Comparison of ENCODE assay signal across 8 cellular contexts in genomic region chr11:67437082-67437821, GRCh38. TPM values are rescaled to one million over a fixed set of nuclear protein-coding genes. Genes with fewer than 3 reads are reported as not detected.
DNase-seq lines count a peak whose midpoint lies in the region; ATAC-seq, FAIRE-seq and TF ChIP-seq lines count a peak whose summit lies in the region.

Gene PTPRCAP, minus strand, starts transcription at chr11:67437682. Its CDS starts 63 bp downstream, at chr11:67437619.

- BruUV-seq in A673 (replicated peaks; lab: Mats Ljungman, UMichigan): no TSS peak

- no peaks in the 10 kb centered on the region for H4K20me1 ChIP-seq in SU-DHL-6 (ENCODE audit: low read depth, low read length)

- intact Hi-C loops in A673 (cut with micrococcal nuclease; ENCODE audit: unreplicated experiment): no loop called here

- H3K9me3 Mint-ChIP-seq in activated naive CD8-positive, alpha-beta T cell treated with anti-CD3 and anti-CD28 coated beads, Interleukin-2, amount 10 ng/mL, durations not matched to agents 7 days and 5 days: no peaks in the 10 kb centered on the region

- CTCF ChIA-PET in A673 (lab: Charles Lee): no interaction called here

- POLR2A ChIA-PET in activated naive CD8-positive, alpha-beta T cell treated with anti-CD3 and anti-CD28 coated beads, Interleukin-2, amount 10 ng/mL, durations not matched to agents 7 days and 5 days (lab: Charles Lee): interaction anchor here (0.6 to 16.3 kb wide), 30 partner anchors 8 to 212 kb away, joined by 3 to 491 read pairs (median 8); partner anchors contain the start of genes AIP, ANKRD13D, CABP4 and CARNS1
- POLR2A ChIA-PET in A673 (lab: Charles Lee; ENCODE audit: low non-redundant PET): no interaction called here

- H3K27me3 ChIP-seq in SU-DHL-6 (ENCODE audit: low read length) (no peaks in the 10 kb centered on the region), small intestine (ENCODE audit: control insufficient read depth in 2 of 2, insufficient read depth in 2 of 2, low read length in 2 of 2) (no peaks in the 10 kb centered on the region), SJCRH30 (no peaks in the 10 kb centered on the region), A673 (replicated peaks; ENCODE audit: insufficient read depth, low read depth, low read length, poor library complexity) (no peaks in the 10 kb centered on the region)

- H3K36me3 Mint-ChIP-seq in activated naive CD8-positive, alpha-beta T cell treated with anti-CD3 and anti-CD28 coated beads, Interleukin-2, amount 10 ng/mL, durations not matched to agents 7 days and 5 days: peaks cover 30% of the 10 kb centered on the region

- no peaks in the 10 kb centered on the region for H3K27me3 Mint-ChIP-seq in activated naive CD8-positive, alpha-beta T cell treated with anti-CD3 and anti-CD28 coated beads, Interleukin-2, amount 10 ng/mL, durations not matched to agents 7 days and 5 days

- H3K4me3 ChIP-seq in SU-DHL-6 (ENCODE audit: insufficient read depth, low read length, poor library complexity, severe bottlenecking) (peak within 1 kb of the TSS; percentile 96), small intestine (ENCODE audit: low read depth in 1 of 2, low read length in 2 of 2) (peak within 1 kb of the TSS; percentile 53 to 58), SJCRH30 (no peak within 1 kb of the TSS), A673 (ENCODE audit: low read depth, low read length, poor library complexity, severe bottlenecking) (no peak within 1 kb of the TSS)

- peaks cover 0 to 3% of the 10 kb centered on the region in 2 donors for H3K4me1 ChIP-seq in small intestine (ENCODE audit: control insufficient read depth in 2 of 2, insufficient read depth in 1 of 2, low read depth in 1 of 2, low read length in 1 of 2)
- H3K4me1 ChIP-seq in SJCRH30: peaks cover 8% of the 10 kb centered on the region; the same call in 1 of the 2 replicates
- no peaks in the 10 kb centered on the region for H3K4me1 ChIP-seq in A673 (ENCODE audit: insufficient read depth, low read length, poor library complexity, severe bottlenecking)

- H3K27ac Mint-ChIP-seq in activated naive CD8-positive, alpha-beta T cell treated with anti-CD3 and anti-CD28 coated beads, Interleukin-2, amount 10 ng/mL, durations not matched to agents 7 days and 5 days: peak within 1 kb of the TSS; percentile 96

- DNase-seq in activated naive CD8-positive, alpha-beta T cell treated with anti-CD3 and anti-CD28 coated beads, Interleukin-2, amount 10 ng/mL, durations not matched to agents 7 days and 5 days: peak; percentile 85
- DNase-seq in small intestine (peak; percentile 53), SJCRH30 (no peak), H4 (ENCODE audit: low spot score) (no peak), A673 (ENCODE audit: low spot score) (no peak)

- peaks cover 40% of the 10 kb centered on the region for H3K4me1 Mint-ChIP-seq in activated naive CD8-positive, alpha-beta T cell treated with anti-CD3 and anti-CD28 coated beads, Interleukin-2, amount 10 ng/mL, durations not matched to agents 7 days and 5 days

- 60 to 79% (median 72%) methylated on average over 19 to 27 of the region's 27 CpGs for WGBS in small intestine, 3 donors

- peak within 1 kb of the TSS; percentile 100 for H3K9ac ChIP-seq in SU-DHL-6 (ENCODE audit: low read length)

- peak within 1 kb of the TSS; percentile 99 for H3K4me2 ChIP-seq in SU-DHL-6 (ENCODE audit: low read depth, low read length, poor library complexity, severe bottlenecking)

- H3K36me3 ChIP-seq in SU-DHL-6 (ENCODE audit: low read length) (no peaks in the 10 kb centered on the region), small intestine (ENCODE audit: control insufficient read depth in 2 of 2, insufficient read depth in 2 of 2, low read length in 2 of 2) (peaks cover 2 to 11% of the 10 kb centered on the region in 2 donors), SJCRH30 (0 out of 2 replicates have a peak, but pooled peaks cover 5% of the 10 kb centered on the region), A673 (ENCODE audit: insufficient read depth, low read length, poor library complexity, severe bottlenecking) (peaks cover 39% of the 10 kb centered on the region)

- H3K9me3 ChIP-seq in SU-DHL-6 (ENCODE audit: insufficient read depth, low read length): no peaks in the 10 kb centered on the region
- no peaks in the 10 kb centered on the region for H3K9me3 ChIP-seq in small intestine (ENCODE audit: control insufficient read depth, low read depth)
- no peaks in the 10 kb centered on the region for H3K9me3 ChIP-seq in SJCRH30 (replicated peaks)
- no peaks in the 10 kb centered on the region for H3K9me3 ChIP-seq in A673 (ENCODE audit: low read depth, low read length, poor library complexity, severe bottlenecking)

- peak; percentile 97 for TF ChIP-seq POLR2A in GM18505 (IDR thresholded peaks at IDR 0.05; ENCODE audit: borderline replicate concordance, extremely low read depth, insufficient read depth, insufficient read length)

- TF ChIP-seq CTCF in SU-DHL-6 (IDR thresholded peaks at IDR 0.05; ENCODE audit: insufficient read depth, low read length, poor library complexity, severe bottlenecking): no peak
- no peak for TF ChIP-seq CTCF in A673 (conservative IDR thresholded peaks at IDR 0.05; ENCODE audit: low read depth, low read length)

- FAIRE-seq in small intestine (lab: Jason Lieb, UNC): no peak

- no peak within 1 kb of the TSS for H2AFZ ChIP-seq in SU-DHL-6 (ENCODE audit: low read depth, low read length, severe bottlenecking)

- peak within 1 kb of the TSS; percentile 100 for H3K27ac ChIP-seq in SU-DHL-6 (ENCODE audit: low read depth, low read length)
- H3K27ac ChIP-seq in small intestine (ENCODE audit: low read depth in 1 of 2, low read length in 1 of 2): peak within 1 kb of the TSS; percentile 73 to 87
- H3K27ac ChIP-seq in SJCRH30: no peak within 1 kb of the TSS
- H3K27ac ChIP-seq in A673 (ENCODE audit: low read depth, low read length, poor library complexity, severe bottlenecking): no peak within 1 kb of the TSS

- peaks cover 24% of the 10 kb centered on the region; the same call in 1 of the 2 replicates for H3K79me2 ChIP-seq in SU-DHL-6 (ENCODE audit: insufficient read depth, low read length)

- peaks cover 82% of the 10 kb centered on the region for H3F3A ChIP-seq in SU-DHL-6 (ENCODE audit: insufficient read depth)

- H3K4me3 Mint-ChIP-seq in activated naive CD8-positive, alpha-beta T cell treated with anti-CD3 and anti-CD28 coated beads, Interleukin-2, amount 10 ng/mL, durations not matched to agents 7 days and 5 days: peak within 1 kb of the TSS; percentile 98

- H3K9me2 ChIP-seq in SU-DHL-6 (replicated peaks; ENCODE audit: insufficient read depth, low read length): no peaks in the 10 kb centered on the region

- ATAC-seq in GM18505 (IDR thresholded peaks at IDR 0.05; ENCODE audit: unreplicated experiment): no peak
- peak; percentile 46 for ATAC-seq in activated naive CD8-positive, alpha-beta T cell treated with anti-CD3 and anti-CD28 coated beads, Interleukin-2, amount 10 ng/mL, durations not matched to agents 7 days and 5 days (ENCODE audit: low read depth)
- ATAC-seq in HG03439 (IDR thresholded peaks at IDR 0.05; ENCODE audit: unreplicated experiment): no peak

RNA-seq across cellular contexts. Expression of gene PTPRCAP, which starts in this region (rescaled TPM):
- 100 to 1,000 TPM; 351 to 371 TPM for total RNA-seq in activated naive CD8-positive, alpha-beta T cell treated with anti-CD3 and anti-CD28 coated beads, Interleukin-2, amount 10 ng/mL, durations not matched to agents 7 days and 5 days
- polyA plus RNA-seq in small intestine: 10 to 100 TPM; 14.1 to 34.6 (median 17.7) TPM
- 1.1 TPM in 1 of 2 replicates, not detected in the other for total RNA-seq in SJCRH30 (2014; rRNA removed; shearing (Covaris generic))
- 0.41 and 4.0 TPM in 2 replicates for total RNA-seq in H4 (2014; rRNA removed; shearing (Covaris generic))
- 0.56 and 1.3 TPM in 2 replicates for total RNA-seq in A673 (2021)

Comparison
In these comparisons a context has a peak if more than half of its experiments do, and no peak if none do; other contexts are left out.
1. RNA of gene PTPRCAP (total RNA-seq): 351 to 371 TPM in activated naive CD8-positive, alpha-beta T cell treated with anti-CD3 and anti-CD28 coated beads, Interleukin-2, amount 10 ng/mL, durations not matched to agents 7 days and 5 days; 1.1 TPM in SJCRH30, 0.56 to 1.3 TPM in A673 and 0.41 to 4.0 TPM in H4; every median in the first group is over 10 times any median in the second.
2. H3K27ac ChIP-seq: peak in SU-DHL-6 (single experiment) and small intestine (2 of 2); none in SJCRH30 (single experiment) and A673 (single experiment).
3. H3K4me3 ChIP-seq: peak in SU-DHL-6 (single experiment) and small intestine (2 of 2); none in SJCRH30 (single experiment) and A673 (single experiment).
4. DNase-seq: peak in activated naive CD8-positive, alpha-beta T cell treated with anti-CD3 and anti-CD28 coated beads, Interleukin-2, amount 10 ng/mL, durations not matched to agents 7 days and 5 days (single experiment) and small intestine (single experiment); none in SJCRH30 (0 of 2), H4 (single experiment) and A673 (single experiment).